Comparison of ENCODE assay signal across 1 cellular context in genomic region chr20:22904411-22904810, GRCh38.
TF ChIP-seq lines count a peak whose summit lies in the region.

No MANE protein-coding gene starts in this region.

TF ChIP-seq in HepG2, 621 proteins besides CTCF, POLR2A, EP300 and RAD21 (continued from another document):
- TF ChIP-seq, protein P1, sequence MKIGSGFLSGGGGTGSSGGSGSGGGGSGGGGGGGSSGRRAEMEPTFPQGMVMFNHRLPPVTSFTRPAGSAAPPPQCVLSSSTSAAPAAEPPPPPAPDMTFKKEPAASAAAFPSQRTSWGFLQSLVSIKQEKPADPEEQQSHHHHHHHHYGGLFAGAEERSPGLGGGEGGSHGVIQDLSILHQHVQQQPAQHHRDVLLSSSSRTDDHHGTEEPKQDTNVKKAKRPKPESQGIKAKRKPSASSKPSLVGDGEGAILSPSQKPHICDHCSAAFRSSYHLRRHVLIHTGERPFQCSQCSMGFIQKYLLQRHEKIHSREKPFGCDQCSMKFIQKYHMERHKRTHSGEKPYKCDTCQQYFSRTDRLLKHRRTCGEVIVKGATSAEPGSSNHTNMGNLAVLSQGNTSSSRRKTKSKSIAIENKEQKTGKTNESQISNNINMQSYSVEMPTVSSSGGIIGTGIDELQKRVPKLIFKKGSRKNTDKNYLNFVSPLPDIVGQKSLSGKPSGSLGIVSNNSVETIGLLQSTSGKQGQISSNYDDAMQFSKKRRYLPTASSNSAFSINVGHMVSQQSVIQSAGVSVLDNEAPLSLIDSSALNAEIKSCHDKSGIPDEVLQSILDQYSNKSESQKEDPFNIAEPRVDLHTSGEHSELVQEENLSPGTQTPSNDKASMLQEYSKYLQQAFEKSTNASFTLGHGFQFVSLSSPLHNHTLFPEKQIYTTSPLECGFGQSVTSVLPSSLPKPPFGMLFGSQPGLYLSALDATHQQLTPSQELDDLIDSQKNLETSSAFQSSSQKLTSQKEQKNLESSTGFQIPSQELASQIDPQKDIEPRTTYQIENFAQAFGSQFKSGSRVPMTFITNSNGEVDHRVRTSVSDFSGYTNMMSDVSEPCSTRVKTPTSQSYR (CRISPR knock-in tag; IDR thresholded peaks at IDR 0.05; ENCODE audit: borderline replicate concordance) = no peak
